In the genomic region with DNA sequence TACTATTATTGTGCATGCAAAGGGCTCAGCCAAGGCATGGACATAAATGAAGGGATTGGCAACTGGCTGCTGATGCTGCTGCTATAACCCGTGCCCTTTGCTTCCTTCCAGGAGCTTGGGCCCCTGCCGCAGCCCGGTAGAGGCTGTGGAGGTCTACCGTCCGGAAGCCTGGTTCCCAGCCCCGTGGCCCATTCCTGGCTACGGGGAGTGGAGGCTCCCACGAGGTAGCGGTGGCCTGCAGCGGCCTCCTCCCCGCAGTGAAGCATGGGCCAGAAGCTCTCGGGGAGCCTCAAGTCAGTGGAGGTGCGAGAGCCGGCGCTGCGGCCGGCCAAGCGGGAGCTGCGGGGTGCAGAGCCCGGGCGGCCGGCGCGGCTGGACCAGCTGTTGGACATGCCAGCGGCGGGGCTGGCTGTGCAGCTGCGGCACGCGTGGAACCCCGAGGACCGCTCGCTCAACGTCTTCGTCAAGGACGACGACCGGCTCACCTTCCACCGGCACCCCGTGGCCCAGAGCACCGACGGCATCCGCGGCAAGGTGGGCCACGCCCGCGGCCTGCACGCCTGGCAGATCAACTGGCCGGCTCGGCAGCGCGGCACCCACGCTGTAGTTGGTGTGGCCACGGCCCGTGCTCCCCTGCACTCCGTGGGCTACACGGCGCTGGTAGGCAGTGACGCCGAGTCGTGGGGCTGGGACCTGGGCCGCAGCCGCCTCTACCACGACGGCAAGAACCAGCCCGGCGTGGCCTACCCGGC, we compare ENCODE assay signal across 19 cellular contexts. TPM values are rescaled to one million over a fixed set of nuclear protein-coding genes. Genes with fewer than 3 reads are reported as not detected.
"Had no signal": no experiment of that assay in that cellular context is flagged by ENCODE, and none has a peak within 500 bp of the region (broad histone marks: within the 10 kb centered on the region; RNA-seq: fewer than 3 reads in every experiment).

No MANE protein-coding gene starts in this region.

- H3K4me3 Mint-ChIP-seq: activated CD4-positive, alpha-beta T cell treated with anti-CD3 and anti-CD28 coated beads, Interleukin-2, amount 10 ng/mL, durations not matched to agents 24 days and 14 days; activated CD8-positive, alpha-beta T cell treated with anti-CD3 and anti-CD28 coated beads, Interleukin-2, amount 10 ng/mL, durations not matched to agents 7 days and 5 days; activated naive CD8-positive, alpha-beta T cell treated with anti-CD3 and anti-CD28 coated beads for 36 hours; activated T-helper 1 cell treated with anti-CD3 and anti-CD28 coated beads, Interleukin-12 subunit alpha, Interleukin-12 subunit beta, Interleukin-2, Interleukin-4 antibody, amounts not matched to agents 30 ng/mL and 10 ng/mL and 1 ng/mL, durations not matched to agents 14 hours and 24 hours and 36 hours; naive B cell; neural crest cell had no signal

- H3K27me3 ChIP-seq: pancreas had no signal

- H3K36me3 Mint-ChIP-seq: activated naive CD8-positive, alpha-beta T cell treated with anti-CD3 and anti-CD28 coated beads for 36 hours; naive B cell had no signal

- H3K27ac ChIP-seq: epithelial cell of prostate had no signal

- H3K27ac Mint-ChIP-seq: activated CD4-positive, alpha-beta T cell treated with anti-CD3 and anti-CD28 coated beads, Interleukin-2, amount 10 ng/mL, durations not matched to agents 24 days and 14 days; activated CD8-positive, alpha-beta T cell treated with anti-CD3 and anti-CD28 coated beads, Interleukin-2, amount 10 ng/mL, durations not matched to agents 7 days and 5 days; activated naive CD8-positive, alpha-beta T cell treated with anti-CD3 and anti-CD28 coated beads for 36 hours; activated T-helper 1 cell treated with anti-CD3 and anti-CD28 coated beads, Interleukin-12 subunit alpha, Interleukin-12 subunit beta, Interleukin-2, Interleukin-4 antibody, amounts not matched to agents 30 ng/mL and 10 ng/mL and 1 ng/mL, durations not matched to agents 14 hours and 24 hours and 36 hours had no signal

- ATAC-seq: activated CD8-positive, alpha-beta T cell treated with anti-CD3 and anti-CD28 coated beads, Interleukin-2, amount 10 ng/mL, durations not matched to agents 7 days and 5 days; sciatic nerve had no signal

- H3K4me1 Mint-ChIP-seq: activated naive CD8-positive, alpha-beta T cell treated with anti-CD3 and anti-CD28 coated beads for 36 hours; naive B cell had no signal

- DNase-seq: activated CD4-positive, alpha-beta T cell treated with anti-CD3 and anti-CD28 coated beads, Interleukin-2, amount 10 ng/mL, durations not matched to agents 24 days and 14 days; activated CD4-positive, CD25-positive, alpha-beta regulatory T cell; activated CD8-positive, alpha-beta T cell treated with anti-CD3 and anti-CD28 coated beads, Interleukin-2, amount 10 ng/mL, durations not matched to agents 7 days and 5 days; activated naive CD4-positive, alpha-beta T cell; activated naive CD8-positive, alpha-beta T cell treated with anti-CD3 and anti-CD28 coated beads for 36 hours; amniotic stem cell; foreskin fibroblast; mammary epithelial cell; naive B cell; stimulated activated naive CD4-positive, alpha-beta T cell treated with Interleukin-2 at 50 U/mL for 16 hours; T-helper 1 cell; T-helper 9 cell had no signal

- H3K36me3 ChIP-seq: pancreas had no signal

- H3K27me3 Mint-ChIP-seq: activated naive CD8-positive, alpha-beta T cell treated with anti-CD3 and anti-CD28 coated beads for 36 hours had no signal

- H3K9me3 Mint-ChIP-seq: activated CD4-positive, alpha-beta T cell treated with anti-CD3 and anti-CD28 coated beads, Interleukin-2, amount 10 ng/mL, durations not matched to agents 24 days and 14 days; activated naive CD8-positive, alpha-beta T cell treated with anti-CD3 and anti-CD28 coated beads for 36 hours; activated T-helper 1 cell treated with anti-CD3 and anti-CD28 coated beads, Interleukin-12 subunit alpha, Interleukin-12 subunit beta, Interleukin-2, Interleukin-4 antibody, amounts not matched to agents 30 ng/mL and 10 ng/mL and 1 ng/mL, durations not matched to agents 14 hours and 24 hours and 36 hours; naive B cell; neural crest cell had no signal

- H3K4me3 ChIP-seq: pancreas had no signal

- H3K9me3 ChIP-seq: pancreas had no signal

RNA-seq across cellular contexts. Expression of gene SPSB4, which starts 14.9 kb away (rescaled TPM):
- total RNA-seq: activated CD4-positive, alpha-beta T cell treated with anti-CD3 and anti-CD28 coated beads, Interleukin-2, amount 10 ng/mL, durations not matched to agents 24 days and 14 days; activated CD8-positive, alpha-beta T cell treated with anti-CD3 and anti-CD28 coated beads, Interleukin-2, amount 10 ng/mL, durations not matched to agents 7 days and 5 days; activated naive CD8-positive, alpha-beta T cell treated with anti-CD3 and anti-CD28 coated beads for 36 hours; activated T-helper 1 cell treated with anti-CD3 and anti-CD28 coated beads, Interleukin-12 subunit alpha, Interleukin-12 subunit beta, Interleukin-2, Interleukin-4 antibody, amounts not matched to agents 30 ng/mL and 10 ng/mL and 1 ng/mL, durations not matched to agents 14 hours and 24 hours and 36 hours; glomerular endothelial cell; mammary epithelial cell; mononuclear cell had no signal
